Comparison of ENCODE assay signal across 11 cellular contexts in the genomic region with DNA sequence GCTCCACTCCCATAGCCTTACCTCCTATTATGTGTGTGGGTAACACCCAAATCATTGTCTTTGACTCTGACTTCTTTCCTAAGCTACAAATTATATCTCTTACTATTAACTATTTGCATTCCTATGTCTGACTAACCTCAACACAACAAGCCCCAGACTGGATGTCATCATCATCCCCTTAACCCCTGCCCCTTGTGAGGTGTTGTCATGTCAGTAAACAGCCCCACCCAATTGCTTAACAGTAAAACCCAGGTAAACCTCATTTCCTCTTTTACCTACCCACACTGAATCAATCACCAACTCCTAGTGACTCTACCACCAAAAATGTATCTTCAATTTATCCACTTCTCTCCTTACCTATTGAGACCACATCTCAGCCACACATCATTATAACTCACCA. TPM values are rescaled to one million over a fixed set of nuclear protein-coding genes. Genes with fewer than 3 reads are reported as not detected.
DNase-seq lines count a peak whose midpoint lies in the region; ATAC-seq, FAIRE-seq and TF ChIP-seq lines count a peak whose summit lies in the region.
"Had no signal": no experiment of that assay in that cellular context is flagged by ENCODE, and none has a peak within 500 bp of the region (broad histone marks: within the 10 kb centered on the region; RNA-seq: fewer than 3 reads in every experiment).

No MANE protein-coding gene starts in this region.

- BruUV-seq in HepG2 (replicated peaks; lab: Mats Ljungman, UMichigan): no TSS peak

- TF ChIP-seq CTCF in CD8-positive, alpha-beta T cell (IDR thresholded peaks at IDR 0.05): no peak
- TF ChIP-seq CTCF in astrocyte (IDR thresholded peaks at IDR 0.05; ENCODE audit: insufficient read depth, low read depth, low read length): no peak
- no peak for TF ChIP-seq CTCF in HepG2 (CRISPR knock-in tag; IDR thresholded peaks at IDR 0.05)

- TF ChIP-seq RAD21 in HepG2 (CRISPR knock-in tag; IDR thresholded peaks at IDR 0.05): no peak

- H3K4me1 Mint-ChIP-seq in CD8-positive, alpha-beta T cell (ENCODE audit: low read depth): peaks cover 51% of the 10 kb centered on the region
- H3K4me1 Mint-ChIP-seq in astrocyte (ENCODE audit: low read depth, unreplicated experiment): peaks cover 20% of the 10 kb centered on the region
- H3K4me1 Mint-ChIP-seq in CD8-positive, alpha-beta memory T cell: peaks cover 51 to 70% (median 70%) of the 10 kb centered on the region in 3 donors

- H3K36me3 Mint-ChIP-seq in CD8-positive, alpha-beta T cell: peaks cover 29% of the 10 kb centered on the region
- H3K36me3 Mint-ChIP-seq in astrocyte (ENCODE audit: low read depth, unreplicated experiment): no peaks in the 10 kb centered on the region
- H3K36me3 Mint-ChIP-seq in CD8-positive, alpha-beta memory T cell: peaks cover 0 to 37% (median 7%) of the 10 kb centered on the region in 3 donors

- no peak overlapping the region for H3K4me3 ChIP-seq in CD8-positive, alpha-beta T cell (ENCODE audit: low read depth, low read length)
- no peak overlapping the region for H3K4me3 ChIP-seq in astrocyte (ENCODE audit: insufficient read depth, low read depth, low read length)
- H3K4me3 ChIP-seq in HepG2 (replicated peaks in 1 of 3; ENCODE audit: insufficient read depth in 1 of 3, low read depth in 2 of 3, low read length in 3 of 3): no peak overlapping the region; a peak in 1 of 6 replicates
- no peak overlapping the region for H3K4me3 ChIP-seq in CD8-positive, alpha-beta memory T cell (ENCODE audit: low read length)

- H3K79me2 ChIP-seq in astrocyte (ENCODE audit: insufficient read depth, low read length) (peaks cover 96% of the 10 kb centered on the region), HepG2 (ENCODE audit: insufficient read depth, low read length) (peaks cover 58% of the 10 kb centered on the region)

- intact Hi-C loops in CD8-positive, alpha-beta T cell (cut with DNase I, micrococcal nuclease): loop anchor here (5.0 to 10.0 kb wide), 6 partner anchors 271 to 1376 kb away; a partner anchor contains a TSS
- intact Hi-C loops in HepG2 (cut with micrococcal nuclease; ENCODE audit: unreplicated experiment): loop anchor here (5.0 kb wide), 1 partner anchor 129 kb away; no protein-coding TSS in a partner anchor

- no peaks in the 10 kb centered on the region for H3K9me3 Mint-ChIP-seq in CD8-positive, alpha-beta T cell
- no peaks in the 10 kb centered on the region for H3K9me3 Mint-ChIP-seq in astrocyte (ENCODE audit: unreplicated experiment)
- H3K9me3 Mint-ChIP-seq in CD8-positive, alpha-beta memory T cell: no peaks in the 10 kb centered on the region
- H3K9me3 Mint-ChIP-seq: activated B cell treated with CpG ODN at 0.5 μM for 24 hours; activated naive CD4-positive, alpha-beta T cell treated with anti-CD3 and anti-CD28 coated beads for 36 hours had no signal

- POLR2A ChIA-PET in CD8-positive, alpha-beta T cell (lab: Charles Lee): no interaction called here
- POLR2A ChIA-PET in HepG2 (lab: Yijun Ruan, JAX): no interaction called here
- POLR2A ChIA-PET in CD8-positive, alpha-beta memory T cell (lab: Charles Lee): no interaction called here

- no peaks in the 10 kb centered on the region for H3K27me3 Mint-ChIP-seq in CD8-positive, alpha-beta T cell (ENCODE audit: low read depth)
- H3K27me3 Mint-ChIP-seq in astrocyte (ENCODE audit: low read depth, unreplicated experiment): no peaks in the 10 kb centered on the region
- no peaks in the 10 kb centered on the region for H3K27me3 Mint-ChIP-seq in CD8-positive, alpha-beta memory T cell
- H3K27me3 Mint-ChIP-seq: activated B cell treated with CpG ODN at 0.5 μM for 24 hours had no signal

- H4K20me1 ChIP-seq in astrocyte (ENCODE audit: insufficient read depth, low read length) (peaks cover 19% of the 10 kb centered on the region), HepG2 (ENCODE audit: insufficient read depth, low read length) (no peaks in the 10 kb centered on the region)

- H3K9me3 ChIP-seq in CD8-positive, alpha-beta T cell (ENCODE audit: low read length): no peaks in the 10 kb centered on the region
- H3K9me3 ChIP-seq in astrocyte (ENCODE audit: insufficient read depth, low read depth, low read length) (no peaks in the 10 kb centered on the region), HepG2 (ENCODE audit: low read length) (no peaks in the 10 kb centered on the region)
- no peaks in the 10 kb centered on the region for H3K9me3 ChIP-seq in CD8-positive, alpha-beta memory T cell (ENCODE audit: low read length)

- DNase-seq in CD8-positive, alpha-beta T cell: no peak
- DNase-seq in HPDE6-E6E7 (ENCODE audit: extremely low spot score) (peak; percentile 79), astrocyte (ENCODE audit: low read depth) (no peak), HepG2 (ENCODE audit: low spot score) (peak; percentile 30), NCI-H82 (lab: John Stamatoyannopoulos, UW) (no peak), NCI-H2227 (lab: John Stamatoyannopoulos, UW; ENCODE audit: unreplicated experiment) (no peak)
- no peak for DNase-seq in CD8-positive, alpha-beta memory T cell
- DNase-seq: activated B cell treated with CpG ODN at 0.5 μM for 24 hours; activated naive CD4-positive, alpha-beta T cell treated with anti-CD3 and anti-CD28 coated beads for 36 hours; SHP77 had no signal

- H3K4me3 Mint-ChIP-seq in CD8-positive, alpha-beta T cell: peak overlapping the region; percentile 0
- H3K4me3 Mint-ChIP-seq in astrocyte (ENCODE audit: unreplicated experiment): peak overlapping the region; percentile 7
- peak overlapping the region in 3 of 7 donors; percentile 5 to 34 (median 20) for H3K4me3 Mint-ChIP-seq in CD8-positive, alpha-beta memory T cell
- H3K4me3 Mint-ChIP-seq: activated naive CD4-positive, alpha-beta T cell treated with anti-CD3 and anti-CD28 coated beads for 36 hours had no signal

- ATAC-seq in CD8-positive, alpha-beta T cell: no peak
- ATAC-seq in HepG2: no peak
- ATAC-seq in SK-N-SH treated with all-trans-retinoic acid at 6 μM for 48 hours: no peak

- peaks cover 39% of the 10 kb centered on the region for H3K4me1 ChIP-seq in CD8-positive, alpha-beta T cell (ENCODE audit: insufficient read depth, low read length)
- peaks cover 11% of the 10 kb centered on the region for H3K4me1 ChIP-seq in astrocyte (ENCODE audit: insufficient read depth, low read length)
- peaks cover 36% of the 10 kb centered on the region for H3K4me1 ChIP-seq in HepG2 (ENCODE audit: insufficient read depth, low read length)
- peaks cover 34% of the 10 kb centered on the region for H3K4me1 ChIP-seq in CD8-positive, alpha-beta memory T cell (ENCODE audit: insufficient read depth, low read length)

- TF ChIP-seq EP300 in HepG2 (IDR thresholded peaks at IDR 0.05; ENCODE audit: low read depth in 2 of 2, low read length in 2 of 2): no peak
- TF ChIP-seq EP300 in HepG2 (CRISPR knock-in tag; IDR thresholded peaks at IDR 0.05; ENCODE audit: borderline replicate concordance): no peak

- no peak overlapping the region for H3K27ac Mint-ChIP-seq in CD8-positive, alpha-beta T cell
- H3K27ac Mint-ChIP-seq in astrocyte (ENCODE audit: unreplicated experiment): peak overlapping the region; percentile 29
- peak overlapping the region in 4 of 8 donors; percentile 6 to 54 (median 14) for H3K27ac Mint-ChIP-seq in CD8-positive, alpha-beta memory T cell
- H3K27ac Mint-ChIP-seq: activated B cell treated with CpG ODN at 0.5 μM for 24 hours; activated naive CD4-positive, alpha-beta T cell treated with anti-CD3 and anti-CD28 coated beads for 36 hours had no signal

- in situ Hi-C loops in HepG2 (cut with HindIII; ENCODE audit: extremely low pct_ligation_motif_present, low pct_unique_long_range_greater_than_20kb): no loop called here

- no peak overlapping the region for H2AFZ ChIP-seq in astrocyte (ENCODE audit: low read depth, low read length)
- no peak overlapping the region for H2AFZ ChIP-seq in HepG2 (ENCODE audit: low read length)

- FAIRE-seq in astrocyte (lab: Jason Lieb, UNC): no peak
- FAIRE-seq in HepG2 (lab: Jason Lieb, UNC): no peak

- peak overlapping the region; percentile 20 for H3K4me2 ChIP-seq in astrocyte (ENCODE audit: low read length)
- peak overlapping the region; percentile 93 for H3K4me2 ChIP-seq in HepG2 (ENCODE audit: low read depth, low read length)

- H3K9ac ChIP-seq in astrocyte (ENCODE audit: low read length) (no peak overlapping the region), HepG2 (ENCODE audit: insufficient read depth, low read depth, low read length) (no peak overlapping the region)

- CTCF ChIA-PET in CD8-positive, alpha-beta T cell (lab: Charles Lee): interaction anchor here (1.7 kb wide), 1 partner anchor 19 kb away, joined by 3 read pairs; no protein-coding TSS in a partner anchor
- CTCF ChIA-PET in HepG2 (lab: Yijun Ruan, JAX; ENCODE audit: low intra/inter-chr PET ratio, low total read pairs): no interaction called here
- CTCF ChIA-PET in CD8-positive, alpha-beta memory T cell (lab: Charles Lee): no interaction called here

- no peak overlapping the region for H3K27ac ChIP-seq in CD8-positive, alpha-beta T cell (ENCODE audit: low read depth, low read length)
- H3K27ac ChIP-seq in astrocyte (ENCODE audit: low read depth, low read length) (no peak overlapping the region), HepG2 (ENCODE audit: extremely low read length, insufficient read depth, low read length) (no peak overlapping the region)
- H3K27ac ChIP-seq in CD8-positive, alpha-beta memory T cell (ENCODE audit: low read depth, low read length): no peak overlapping the region

- H3K36me3 ChIP-seq in CD8-positive, alpha-beta T cell (ENCODE audit: insufficient read depth, low read length): no peaks in the 10 kb centered on the region
- peaks cover 6% of the 10 kb centered on the region for H3K36me3 ChIP-seq in astrocyte (ENCODE audit: insufficient read depth, low read length)
- H3K36me3 ChIP-seq in HepG2 (replicated peaks in 1 of 2; ENCODE audit: control insufficient read depth in 1 of 2, insufficient read depth in 2 of 2, low read length in 2 of 2): peaks cover 0 to 30% of the 10 kb centered on the region in 2 experiments; a peak in 2 of 5 replicates
- H3K36me3 ChIP-seq in CD8-positive, alpha-beta memory T cell (ENCODE audit: insufficient read depth, low read length): no peaks in the 10 kb centered on the region

- no peak for TF ChIP-seq POLR2A in HepG2 (IDR thresholded peaks at IDR 0.05; ENCODE audit: insufficient read depth in 1 of 2, low read depth in 2 of 2, low read length in 2 of 2)

- H3K27me3 ChIP-seq in CD8-positive, alpha-beta T cell (ENCODE audit: insufficient read depth, low read length): no peaks in the 10 kb centered on the region
- H3K27me3 ChIP-seq in astrocyte (ENCODE audit: insufficient read depth, low read length): no peaks in the 10 kb centered on the region
- no peaks in the 10 kb centered on the region; a peak in 1 of 5 replicates for H3K27me3 ChIP-seq in HepG2 (ENCODE audit: control insufficient read depth in 1 of 2, insufficient read depth in 2 of 2, low read length in 2 of 2)
- no peaks in the 10 kb centered on the region for H3K27me3 ChIP-seq in CD8-positive, alpha-beta memory T cell (ENCODE audit: insufficient read depth, low read length, poor library complexity, severe bottlenecking)

RNA-seq across cellular contexts. Expression of a gene that starts 2.4 kb away (rescaled TPM):
- 10 to 100 TPM; 20.4 to 26.5 TPM for total RNA-seq in CD8-positive, alpha-beta T cell
- total RNA-seq in astrocyte (26.2 and 27.3 TPM in 2 replicates), HepG2 (2016; rRNA removed; fragmentation: Illumina TruSeq; extraction: Trizol) (16.5 and 28.7 TPM in 2 replicates)
- 6.4 and 6.6 TPM in 2 replicates for total RNA-seq in HepG2 (2016; cell fraction: cytosol; rRNA removed; fragmentation: Illumina TruSeq; extraction: Trizol; ENCODE audit: low read depth)
- 17.0 and 29.2 TPM in 2 replicates for total RNA-seq in HepG2 (2016; cell fraction: insoluble cytoplasmic fraction; rRNA removed; fragmentation: Illumina TruSeq; extraction: Trizol)
- total RNA-seq in HepG2 (2016; cell fraction: membrane; rRNA removed; fragmentation: Illumina TruSeq; extraction: Trizol): 7.9 and 10.2 TPM in 2 replicates
- 8.1 and 8.2 TPM in 2 replicates for total RNA-seq in HepG2 (2016; cell fraction: nucleus; rRNA removed; fragmentation: Illumina TruSeq; extraction: Trizol)
- 3.1 and 3.4 TPM in 2 replicates for polyA plus RNA-seq in HepG2 (2011; rRNA removed)
- polyA plus RNA-seq in HepG2 (2011; cell fraction: cytosol; rRNA removed): 2.2 and 2.4 TPM in 2 replicates
- polyA plus RNA-seq in HepG2 (2011; cell fraction: nucleus; rRNA removed): 1.6 and 2.1 TPM in 2 replicates
- polyA plus RNA-seq in HepG2 (2012): 6.5 TPM in 2 replicates
- 8.4 and 10.6 TPM in 2 replicates for polyA plus RNA-seq in HepG2 (2016; cell fraction: cytosol; fragmentation: Illumina TruSeq; extraction: Trizol; ENCODE audit: low read depth)
- polyA plus RNA-seq in HepG2 (2016; cell fraction: insoluble cytoplasmic fraction; fragmentation: Illumina TruSeq; extraction: Trizol; ENCODE audit: low read depth): 29.2 and 29.3 TPM in 2 replicates
- polyA plus RNA-seq in HepG2 (2016; cell fraction: membrane; fragmentation: Illumina TruSeq; extraction: Trizol; ENCODE audit: low read depth): 5.6 and 7.3 TPM in 2 replicates
- 11.1 and 13.0 TPM in 2 replicates for polyA plus RNA-seq in HepG2 (2016; cell fraction: nucleus; fragmentation: Illumina TruSeq; extraction: Trizol; ENCODE audit: insufficient read depth, low read depth)
- 1.8 and 5.9 TPM in 2 replicates for polyA minus RNA-seq in HepG2 (2011; rRNA and poly(A)+ RNA removed; ENCODE audit: low replicate concordance)
- 4.6 and 6.5 TPM in 2 replicates for polyA minus RNA-seq in HepG2 (2011; cell fraction: cytosol; rRNA and poly(A)+ RNA removed)
- polyA minus RNA-seq in HepG2 (2011; cell fraction: nucleus; rRNA and poly(A)+ RNA removed): 7.6 and 9.9 TPM in 2 replicates
- 10 to 100 TPM; 27.3 to 28.2 TPM for total RNA-seq in CD8-positive, alpha-beta memory T cell
- polyA plus RNA-seq in CD8-positive, alpha-beta memory T cell: 27.7 TPM

RNA-seq across cellular contexts. Expression of a gene that starts 2.6 kb away (rescaled TPM):
- total RNA-seq in CD8-positive, alpha-beta T cell: 10 to 100 TPM; 15.5 to 16.6 TPM
- total RNA-seq in astrocyte (23.2 and 25.7 TPM in 2 replicates), HepG2 (2016; rRNA removed; fragmentation: Illumina TruSeq; extraction: Trizol) (25.7 and 38.1 TPM in 2 replicates)
- 9.0 and 10.5 TPM in 2 replicates for total RNA-seq in HepG2 (2016; cell fraction: cytosol; rRNA removed; fragmentation: Illumina TruSeq; extraction: Trizol; ENCODE audit: low read depth)
- total RNA-seq in HepG2 (2016; cell fraction: insoluble cytoplasmic fraction; rRNA removed; fragmentation: Illumina TruSeq; extraction: Trizol): 24.5 and 37.3 TPM in 2 replicates
- 16.0 TPM in 2 replicates for total RNA-seq in HepG2 (2016; cell fraction: membrane; rRNA removed; fragmentation: Illumina TruSeq; extraction: Trizol)
- total RNA-seq in HepG2 (2016; cell fraction: nucleus; rRNA removed; fragmentation: Illumina TruSeq; extraction: Trizol): 27.6 and 28.3 TPM in 2 replicates
- 10.7 and 21.1 TPM in 2 replicates for polyA plus RNA-seq in HepG2 (2011; rRNA removed)
- 7.0 and 11.2 TPM in 2 replicates for polyA plus RNA-seq in HepG2 (2011; cell fraction: cytosol; rRNA removed)
- 2.7 and 5.7 TPM in 2 replicates for polyA plus RNA-seq in HepG2 (2011; cell fraction: nucleus; rRNA removed)
- polyA plus RNA-seq in HepG2 (2012): 13.9 and 22.8 TPM in 2 replicates
- 7.9 and 9.2 TPM in 2 replicates for polyA plus RNA-seq in HepG2 (2016; cell fraction: cytosol; fragmentation: Illumina TruSeq; extraction: Trizol; ENCODE audit: low read depth)
- 46.6 and 49.1 TPM in 2 replicates for polyA plus RNA-seq in HepG2 (2016; cell fraction: insoluble cytoplasmic fraction; fragmentation: Illumina TruSeq; extraction: Trizol; ENCODE audit: low read depth)
- polyA plus RNA-seq in HepG2 (2016; cell fraction: membrane; fragmentation: Illumina TruSeq; extraction: Trizol; ENCODE audit: low read depth): 11.2 and 12.2 TPM in 2 replicates
- 17.9 and 20.2 TPM in 2 replicates for polyA plus RNA-seq in HepG2 (2016; cell fraction: nucleus; fragmentation: Illumina TruSeq; extraction: Trizol; ENCODE audit: insufficient read depth, low read depth)
- 12.9 and 15.6 TPM in 2 replicates for polyA minus RNA-seq in HepG2 (2011; rRNA and poly(A)+ RNA removed; ENCODE audit: low replicate concordance)
- 9.8 and 14.3 TPM in 2 replicates for polyA minus RNA-seq in HepG2 (2011; cell fraction: cytosol; rRNA and poly(A)+ RNA removed)
- 58.7 and 70.8 TPM in 2 replicates for polyA minus RNA-seq in HepG2 (2011; cell fraction: nucleus; rRNA and poly(A)+ RNA removed)
- total RNA-seq in CD8-positive, alpha-beta memory T cell: 10 to 100 TPM; 36.3 to 38.0 TPM
- polyA plus RNA-seq in CD8-positive, alpha-beta memory T cell: 32.8 TPM

Comparison
In these comparisons a context has a peak if more than half of its experiments do, and no peak if none do; other contexts are left out.
1. DNase-seq: peak in HPDE6-E6E7 (single experiment) and HepG2 (single experiment); none in CD8-positive, alpha-beta T cell (0 of 7), astrocyte (single experiment), CD8-positive, alpha-beta memory T cell (0 of 5), NCI-H82 (single experiment) and NCI-H2227 (single experiment).